8 cellular contexts compared by ENCODE assay signal in genomic region chr18:28177828-28178635, GRCh38. TPM values are rescaled to one million over a fixed set of nuclear protein-coding genes. Genes with fewer than 3 reads are reported as not detected.
A peak's percentile ranks its signal among the peaks of the same experiment; 100 is the strongest.
DNase-seq lines count a peak whose midpoint lies in the region; ATAC-seq, FAIRE-seq and TF ChIP-seq lines count a peak whose summit lies in the region.

No MANE protein-coding gene starts in this region.

- BruUV-seq in Calu3 (replicated peaks; lab: Mats Ljungman, UMichigan), result no TSS peak

- intact Hi-C loops in Calu3 (cut with micrococcal nuclease; ENCODE audit: unreplicated experiment), result no loop called here
- intact Hi-C loops in tibial artery (cut with DNase I; ENCODE audit: low total_unique reads), result no loop called here

- no peak for FAIRE-seq in RCC 7860 (lab: Jason Lieb, UNC)

- no peaks in the 10 kb centered on the region for H3K36me3 ChIP-seq in ectodermal cell (ENCODE audit: control insufficient read depth, insufficient read depth, low read length)
- no peaks in the 10 kb centered on the region for H3K36me3 ChIP-seq in lung (ENCODE audit: control insufficient read depth in 2 of 2, insufficient read depth in 2 of 2, low read length in 2 of 2)
- no peaks in the 10 kb centered on the region for H3K36me3 ChIP-seq in tibial artery

- peak overlapping the region; percentile 83 for H3K4me3 ChIP-seq in ectodermal cell (ENCODE audit: insufficient read depth, low read depth, low read length)
- H3K4me3 ChIP-seq in lung, result peak overlapping the region; percentile 32
- peak overlapping the region; percentile 61 to 76 for H3K4me3 ChIP-seq in tibial artery

- peaks cover 3% of the 10 kb centered on the region for H3K27me3 ChIP-seq in ectodermal cell (ENCODE audit: control insufficient read depth, insufficient read depth, low read length, poor library complexity, severe bottlenecking)
- peaks cover 6% of the 10 kb centered on the region for H3K27me3 ChIP-seq in lung (ENCODE audit: control insufficient read depth, insufficient read depth)
- H3K27me3 ChIP-seq in tibial artery, result peaks cover 0 to 19% of the 10 kb centered on the region in 2 donors

- TF ChIP-seq CTCF in Calu3 (IDR thresholded peaks at IDR 0.05; ENCODE audit: unreplicated experiment) (no peak), lung (IDR thresholded peaks at IDR 0.05; ENCODE audit: control extremely low read depth, extremely low read depth) (no peak), tibial artery (IDR thresholded peaks at IDR 0.05) (no peak)

- H3K27ac Mint-ChIP-seq in Calu3 (ENCODE audit: unreplicated experiment), result no peak overlapping the region

- peak overlapping the region; percentile 71 for H3K27ac ChIP-seq in ectodermal cell (ENCODE audit: insufficient read depth, low read depth, low read length, poor library complexity, severe bottlenecking)
- peak overlapping the region in 1 of 2 donors; percentile 97 for H3K27ac ChIP-seq in lung (ENCODE audit: low read depth in 1 of 2, low read length in 1 of 2)
- H3K27ac ChIP-seq in tibial artery, result peak overlapping the region; percentile 5 to 55

- peak overlapping the region; percentile 68 for H3K4me3 Mint-ChIP-seq in Calu3 (ENCODE audit: low read depth, unreplicated experiment)

- 0% methylated on average over 83 of the region's 83 CpGs for WGBS in ectodermal cell, 2 experiments
- 1 to 2% methylated on average over 68 to 82 of the region's 83 CpGs for WGBS in lung, 2 donors

- ATAC-seq in HG03354 (IDR thresholded peaks at IDR 0.05; ENCODE audit: poor library complexity, severe bottlenecking, unreplicated experiment) (peak; percentile 33), lung (ENCODE audit: insufficient read depth, low FRiP score) (peak; percentile 42), GM21529 (IDR thresholded peaks at IDR 0.05; ENCODE audit: unreplicated experiment) (no peak), GM21528 (IDR thresholded peaks at IDR 0.05; ENCODE audit: low FRiP score, unreplicated experiment) (no peak)

- H3K27me3 Mint-ChIP-seq in Calu3 (ENCODE audit: unreplicated experiment), result no peaks in the 10 kb centered on the region

- H3K4me1 ChIP-seq in ectodermal cell (ENCODE audit: control insufficient read depth, insufficient read depth, low read length), result peaks cover 15% of the 10 kb centered on the region
- peaks cover 0 to 11% of the 10 kb centered on the region in 2 donors for H3K4me1 ChIP-seq in lung (ENCODE audit: control insufficient read depth in 2 of 2, insufficient read depth in 2 of 2, low read length in 2 of 2)
- H3K4me1 ChIP-seq in tibial artery, result peaks cover 0 to 32% (median 23%) of the 10 kb centered on the region in 4 donors

- peaks cover 8% of the 10 kb centered on the region for H3K9me3 Mint-ChIP-seq in Calu3 (ENCODE audit: low read depth, unreplicated experiment)

- CTCF ChIA-PET in Calu3 (lab: Charles Lee), result interaction anchor here (0.6 kb wide), 1 partner anchor 332 kb away, joined by 3 read pairs; no protein-coding TSS in a partner anchor

- H3K36me3 Mint-ChIP-seq in Calu3 (ENCODE audit: insufficient read depth, unreplicated experiment), result peaks cover 14% of the 10 kb centered on the region

- H3K9me3 ChIP-seq in ectodermal cell (ENCODE audit: control insufficient read depth, low read length) (no peaks in the 10 kb centered on the region), lung (ENCODE audit: control insufficient read depth in 2 of 2, insufficient read depth in 1 of 2, low read length in 1 of 2) (peaks cover 0 to 7% of the 10 kb centered on the region in 2 donors), tibial artery (no peaks in the 10 kb centered on the region)

- H3K4me1 Mint-ChIP-seq in Calu3 (ENCODE audit: low read depth, unreplicated experiment), result no peaks in the 10 kb centered on the region

- DNase-seq in Calu3 (peak; percentile 35), RCC 7860 (ENCODE audit: low spot score) (peak; percentile 63), lung (ENCODE audit: low spot score) (no peak), tibial artery (no peak)

RNA-seq across cellular contexts. Expression of gene CDH2, which starts 1.1 kb away (rescaled TPM):
- total RNA-seq in Calu3 (2022) (1.5 and 2.3 TPM in 2 replicates), lung (1 to 10 TPM; 1.5 to 5.0 TPM)
- 330 TPM for polyA plus RNA-seq in ectodermal cell (2013, experiment 1 of 4)
- 428 TPM for polyA plus RNA-seq in ectodermal cell (2013, experiment 2 of 4)
- polyA plus RNA-seq in ectodermal cell (2013, experiment 3 of 4), result 316 TPM
- 362 TPM for polyA plus RNA-seq in ectodermal cell (2013, experiment 4 of 4)
- polyA plus RNA-seq in lung, result under 1 TPM; 0.14 to 0.27 TPM

Comparison
In these comparisons a context has a peak if more than half of its experiments do, and no peak if none do; other contexts are left out.
1. DNase-seq: peak in Calu3 (single experiment) and RCC 7860 (single experiment); none in lung (single experiment) and tibial artery (0 of 2).
2. ATAC-seq: peak in HG03354 (single experiment) and lung (single experiment); none in GM21529 (single experiment) and GM21528 (single experiment).
3. H3K4me3 ChIP-seq: peak in every context shown above with its lines; median percentile 83 in ectodermal cell; 68 in tibial artery; 32 in lung.